1 cellular context compared by ENCODE assay signal in the genomic region with DNA sequence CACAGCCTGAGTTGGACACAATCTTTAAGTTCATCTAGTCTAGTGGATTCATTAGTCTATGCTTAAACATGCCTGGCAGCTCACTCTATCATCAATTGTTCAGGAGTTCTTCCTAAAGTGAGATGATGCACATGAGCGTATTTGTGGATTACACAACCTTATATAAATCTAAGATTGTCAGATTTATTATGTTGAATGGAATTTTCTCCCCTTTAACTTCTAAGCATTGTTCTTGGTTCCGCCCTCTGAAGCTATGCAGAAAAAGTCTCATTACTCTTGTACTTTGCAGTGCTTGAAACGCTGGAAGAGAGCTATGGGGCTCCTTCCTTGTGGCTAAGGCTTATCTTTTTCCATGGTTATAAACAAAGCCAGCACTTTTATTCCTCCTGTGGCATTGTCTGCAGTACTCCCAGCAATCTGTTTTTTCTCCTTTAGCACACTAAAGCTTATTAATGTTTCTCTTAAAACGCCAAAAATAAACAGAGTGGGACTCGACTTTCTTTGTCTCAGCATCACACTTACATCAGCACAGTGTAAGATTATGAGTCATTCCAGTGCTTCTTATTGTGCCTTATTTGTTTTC.
TF ChIP-seq lines count a peak whose summit lies in the region.

No MANE protein-coding gene starts in this region.

TF ChIP-seq in IMR-90, 13 proteins besides CTCF, POLR2A, EP300 and RAD21:
- TF ChIP-seq MXI1 (IDR thresholded peaks at IDR 0.05; ENCODE audit: borderline replicate concordance, low read depth, low read length) = no peak
- TF ChIP-seq, protein P1, sequence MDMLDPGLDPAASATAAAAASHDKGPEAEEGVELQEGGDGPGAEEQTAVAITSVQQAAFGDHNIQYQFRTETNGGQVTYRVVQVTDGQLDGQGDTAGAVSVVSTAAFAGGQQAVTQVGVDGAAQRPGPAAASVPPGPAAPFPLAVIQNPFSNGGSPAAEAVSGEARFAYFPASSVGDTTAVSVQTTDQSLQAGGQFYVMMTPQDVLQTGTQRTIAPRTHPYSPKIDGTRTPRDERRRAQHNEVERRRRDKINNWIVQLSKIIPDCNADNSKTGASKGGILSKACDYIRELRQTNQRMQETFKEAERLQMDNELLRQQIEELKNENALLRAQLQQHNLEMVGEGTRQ (IDR thresholded peaks at IDR 0.05; ENCODE audit: low read depth, low read length) = no peak
- TF ChIP-seq SMC3 (IDR thresholded peaks at IDR 0.05; ENCODE audit: low read depth, low read length) = no peak
- no peak for TF ChIP-seq RFX5 (IDR thresholded peaks at IDR 0.05; ENCODE audit: low read depth, low read length)
- TF ChIP-seq CHD1 (IDR thresholded peaks at IDR 0.05; ENCODE audit: low read depth, low read length) = no peak
- TF ChIP-seq, protein P2, sequence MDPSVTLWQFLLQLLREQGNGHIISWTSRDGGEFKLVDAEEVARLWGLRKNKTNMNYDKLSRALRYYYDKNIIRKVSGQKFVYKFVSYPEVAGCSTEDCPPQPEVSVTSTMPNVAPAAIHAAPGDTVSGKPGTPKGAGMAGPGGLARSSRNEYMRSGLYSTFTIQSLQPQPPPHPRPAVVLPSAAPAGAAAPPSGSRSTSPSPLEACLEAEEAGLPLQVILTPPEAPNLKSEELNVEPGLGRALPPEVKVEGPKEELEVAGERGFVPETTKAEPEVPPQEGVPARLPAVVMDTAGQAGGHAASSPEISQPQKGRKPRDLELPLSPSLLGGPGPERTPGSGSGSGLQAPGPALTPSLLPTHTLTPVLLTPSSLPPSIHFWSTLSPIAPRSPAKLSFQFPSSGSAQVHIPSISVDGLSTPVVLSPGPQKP (IDR thresholded peaks at IDR 0.05; ENCODE audit: borderline replicate concordance, low read depth, low read length) = no peak
- TF ChIP-seq FOS (IDR thresholded peaks at IDR 0.05; ENCODE audit: low read depth, low read length) = no peak
- TF ChIP-seq MAFK (IDR thresholded peaks at IDR 0.05; ENCODE audit: low read depth, low read length) = no peak
- TF ChIP-seq NFE2L2 (IDR thresholded peaks at IDR 0.05; ENCODE audit: low read depth, low read length) = no peak
- no peak for TF ChIP-seq BHLHE40 (IDR thresholded peaks at IDR 0.05; ENCODE audit: low read depth, low read length)
- no peak for TF ChIP-seq MAZ (IDR thresholded peaks at IDR 0.05; ENCODE audit: borderline replicate concordance, low read depth, low read length)
- TF ChIP-seq RCOR1 (IDR thresholded peaks at IDR 0.05; ENCODE audit: insufficient replicate concordance, low read length) = no peak
- no peak for TF ChIP-seq CEBPB (IDR thresholded peaks at IDR 0.05; ENCODE audit: low read depth, low read length)
